Comparison of ENCODE assay signal across 14 cellular contexts in the genomic region with DNA sequence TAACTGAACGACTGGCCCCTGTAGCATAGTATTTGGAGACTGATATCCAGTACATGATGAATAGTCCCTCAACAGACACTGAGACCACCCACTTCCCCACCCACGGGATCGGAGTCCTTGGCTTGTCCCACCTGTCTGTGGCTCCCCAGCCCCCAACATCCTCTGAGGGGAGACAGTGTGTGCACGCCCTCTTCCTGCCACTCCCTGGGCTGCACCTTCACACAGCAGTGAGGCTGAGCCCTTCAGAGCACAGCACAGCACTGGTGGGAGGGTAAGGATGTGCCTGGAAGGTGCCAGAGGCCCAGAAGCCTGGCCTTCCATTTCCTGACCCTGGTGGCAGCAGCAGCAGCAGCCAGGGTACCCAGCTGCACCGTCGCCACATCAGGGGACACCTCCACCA. TPM values are rescaled to one million over a fixed set of nuclear protein-coding genes. Genes with fewer than 3 reads are reported as not detected.
DNase-seq lines count a peak whose midpoint lies in the region; ATAC-seq, FAIRE-seq and TF ChIP-seq lines count a peak whose summit lies in the region.
"Had no signal": no experiment of that assay in that cellular context is flagged by ENCODE, and none has a peak within 500 bp of the region (broad histone marks: within the 10 kb centered on the region; RNA-seq: fewer than 3 reads in every experiment).

No MANE protein-coding gene starts in this region.

- POLR2A ChIA-PET in activated CD8-positive, alpha-beta T cell treated with anti-CD3 and anti-CD28 coated beads for 36 hours (lab: Charles Lee), result no interaction called here

- DNase-seq in CD4-positive, CD25-positive, alpha-beta regulatory T cell, result peak in 2 of 3 donors; percentile 39 to 80
- DNase-seq in GM12891 (ENCODE audit: insufficient read length, low spot score) (no peak), head of caudate nucleus (peak in 41 of 42 donors; percentile 18 to 83 (median 62)), lower lobe of right lung (no peak), NCI-H524 (lab: John Stamatoyannopoulos, UW) (no peak), LoVo (ENCODE audit: low spot score) (no peak)
- peak; percentile 63 for DNase-seq in activated CD8-positive, alpha-beta T cell treated with anti-CD3 and anti-CD28 coated beads for 36 hours
- DNase-seq: effector CD4-positive, alpha-beta T cell; NCI-H1105; NCI-H526; SJCRH30 had no signal

- no peaks in the 10 kb centered on the region for H3K9me3 Mint-ChIP-seq in CD4-positive, CD25-positive, alpha-beta regulatory T cell
- H3K9me3 Mint-ChIP-seq in activated CD8-positive, alpha-beta T cell treated with anti-CD3 and anti-CD28 coated beads for 36 hours, result no peaks in the 10 kb centered on the region
- H3K9me3 Mint-ChIP-seq: neural progenitor cell had no signal

- CTCF ChIA-PET in activated CD8-positive, alpha-beta T cell treated with anti-CD3 and anti-CD28 coated beads for 36 hours (lab: Charles Lee), result interaction anchor here (2.0 kb wide), 1 partner anchor 139 kb away, joined by 4 read pairs; no protein-coding TSS in a partner anchor

- H3K9me3 ChIP-seq in CD4-positive, CD25-positive, alpha-beta regulatory T cell (ENCODE audit: control insufficient read depth in 2 of 2, low read length in 2 of 2), result no peaks in the 10 kb centered on the region
- H3K9me3 ChIP-seq in lower lobe of right lung, result no peaks in the 10 kb centered on the region
- H3K9me3 ChIP-seq: SJCRH30 had no signal

- H3K4me3 Mint-ChIP-seq in CD4-positive, CD25-positive, alpha-beta regulatory T cell, result no peak overlapping the region
- H3K4me3 Mint-ChIP-seq in activated CD8-positive, alpha-beta T cell treated with anti-CD3 and anti-CD28 coated beads for 36 hours, result no peak overlapping the region
- H3K4me3 Mint-ChIP-seq: neural progenitor cell had no signal

- H3K27me3 Mint-ChIP-seq in CD4-positive, CD25-positive, alpha-beta regulatory T cell, result no peaks in the 10 kb centered on the region
- H3K27me3 Mint-ChIP-seq in activated CD8-positive, alpha-beta T cell treated with anti-CD3 and anti-CD28 coated beads for 36 hours, result no peaks in the 10 kb centered on the region

- no peak for TF ChIP-seq POLR2A in GM12891 (IDR thresholded peaks at IDR 0.05; ENCODE audit: low read depth, low read length)

- FAIRE-seq in GM12891 (lab: Jason Lieb, UNC), result peak; percentile 20

- H3K4me1 Mint-ChIP-seq in CD4-positive, CD25-positive, alpha-beta regulatory T cell, result peaks cover 8 to 20% (median 11%) of the 10 kb centered on the region in 4 donors
- peaks cover 16% of the 10 kb centered on the region for H3K4me1 Mint-ChIP-seq in activated CD8-positive, alpha-beta T cell treated with anti-CD3 and anti-CD28 coated beads for 36 hours (ENCODE audit: low read depth)
- H3K4me1 Mint-ChIP-seq: neural progenitor cell had no signal

- TF ChIP-seq CTCF in activated CD8-positive, alpha-beta T cell treated with anti-CD3 and anti-CD28 coated beads for 36 hours (IDR thresholded peaks at IDR 0.05), result peak; percentile 36
- no peak for TF ChIP-seq CTCF in lower lobe of right lung (IDR thresholded peaks at IDR 0.05)

- ATAC-seq in CD4-positive, CD25-positive, alpha-beta regulatory T cell (ENCODE audit: low read depth in 2 of 2), result peak; percentile 85 to 88
- ATAC-seq in activated CD8-positive, alpha-beta T cell treated with anti-CD3 and anti-CD28 coated beads for 36 hours, result peak; percentile 91
- ATAC-seq in lower lobe of right lung, result no peak
- ATAC-seq in GM21825 (IDR thresholded peaks at IDR 0.05; ENCODE audit: unreplicated experiment), result no peak

- H3K27ac Mint-ChIP-seq in CD4-positive, CD25-positive, alpha-beta regulatory T cell, result peak overlapping the region; percentile 40 to 82 (median 75)
- H3K27ac Mint-ChIP-seq in activated CD8-positive, alpha-beta T cell treated with anti-CD3 and anti-CD28 coated beads for 36 hours, result peak overlapping the region; percentile 67
- H3K27ac Mint-ChIP-seq: neural progenitor cell had no signal

- H3K36me3 Mint-ChIP-seq in CD4-positive, CD25-positive, alpha-beta regulatory T cell, result peaks cover 16% of the 10 kb centered on the region
- H3K36me3 Mint-ChIP-seq in activated CD8-positive, alpha-beta T cell treated with anti-CD3 and anti-CD28 coated beads for 36 hours (ENCODE audit: low read depth), result peaks cover 44% of the 10 kb centered on the region

- H3K27me3 ChIP-seq in CD4-positive, CD25-positive, alpha-beta regulatory T cell (ENCODE audit: control insufficient read depth, insufficient read depth, low read length), result no peaks in the 10 kb centered on the region
- H3K27me3 ChIP-seq in lower lobe of right lung (ENCODE audit: low read depth), result no peaks in the 10 kb centered on the region
- H3K27me3 ChIP-seq: neural progenitor cell, SJCRH30 had no signal

- peak overlapping the region; percentile 7 for H3K27ac ChIP-seq in CD4-positive, CD25-positive, alpha-beta regulatory T cell (ENCODE audit: insufficient read depth, low read length, poor library complexity, severe bottlenecking)
- H3K27ac ChIP-seq in lower lobe of right lung, result no peak overlapping the region
- H3K27ac ChIP-seq: neural progenitor cell, SJCRH30, VCaP had no signal

- intact Hi-C loops in activated CD8-positive, alpha-beta T cell treated with anti-CD3 and anti-CD28 coated beads for 36 hours (cut with micrococcal nuclease), result no loop called here
- intact Hi-C loops in head of caudate nucleus (cut with DNase I), result no loop called here
- intact Hi-C loops in lower lobe of right lung (cut with DNase I), result no loop called here

- H3K4me3 ChIP-seq in CD4-positive, CD25-positive, alpha-beta regulatory T cell (ENCODE audit: low read depth, low read length), result no peak overlapping the region
- H3K4me3 ChIP-seq in lower lobe of right lung, result no peak overlapping the region
- H3K4me3 ChIP-seq: neural progenitor cell, SJCRH30 had no signal

- H3K36me3 ChIP-seq in CD4-positive, CD25-positive, alpha-beta regulatory T cell (ENCODE audit: control insufficient read depth, insufficient read depth, low read length), result peaks cover 25% of the 10 kb centered on the region
- peaks cover 72% of the 10 kb centered on the region for H3K36me3 ChIP-seq in lower lobe of right lung
- H3K36me3 ChIP-seq: neural progenitor cell had no signal

- peaks cover 9% of the 10 kb centered on the region for H3K4me1 ChIP-seq in CD4-positive, CD25-positive, alpha-beta regulatory T cell (ENCODE audit: control insufficient read depth, insufficient read depth, low read length, poor library complexity, severe bottlenecking)
- no peaks in the 10 kb centered on the region for H3K4me1 ChIP-seq in lower lobe of right lung
- H3K4me1 ChIP-seq: neural progenitor cell, SJCRH30 had no signal

TF ChIP-seq in GM12891, 5 proteins besides CTCF, POLR2A, EP300 and RAD21:
- no peak for TF ChIP-seq SPI1 (IDR thresholded peaks at IDR 0.05; ENCODE audit: low read depth, low read length)
- TF ChIP-seq PAX5 (IDR thresholded peaks at IDR 0.05; ENCODE audit: insufficient read depth, low read length, severe bottlenecking), result no peak
- TF ChIP-seq POU2F2 (IDR thresholded peaks at IDR 0.05; ENCODE audit: low read depth, low read length), result no peak
- TF ChIP-seq TAF1 (IDR thresholded peaks at IDR 0.05; ENCODE audit: low read depth, low read length), result no peak
- TF ChIP-seq POLR2AphosphoS5 (IDR thresholded peaks at IDR 0.05; ENCODE audit: low read depth, low read length), result no peak

RNA-seq across cellular contexts. Expression of gene DNASE1, which starts 11.0 kb away (rescaled TPM):
- total RNA-seq in CD4-positive, CD25-positive, alpha-beta regulatory T cell, result 41.9 TPM
- 1 to 10 TPM; 1.6 to 4.0 (median 3.6) TPM for polyA plus RNA-seq in CD4-positive, CD25-positive, alpha-beta regulatory T cell
- polyA plus RNA-seq in GM12891 (2012; ENCODE audit: low read depth, missing spikeins), result 7.0 TPM
- 10 to 100 TPM; 11.8 to 12.1 TPM for total RNA-seq in activated CD8-positive, alpha-beta T cell treated with anti-CD3 and anti-CD28 coated beads for 36 hours
- 14.3 TPM for total RNA-seq in lower lobe of right lung

RNA-seq across cellular contexts. Expression of gene TRAP1, which starts 51.8 kb away (rescaled TPM):
- 65.0 TPM for total RNA-seq in CD4-positive, CD25-positive, alpha-beta regulatory T cell
- polyA plus RNA-seq in CD4-positive, CD25-positive, alpha-beta regulatory T cell, result 10 to 100 TPM; 38.7 to 59.5 (median 44.4) TPM
- polyA plus RNA-seq in GM12891 (2012; ENCODE audit: low read depth, missing spikeins), result 153 TPM
- 100 to 1,000 TPM; 343 to 379 TPM for total RNA-seq in activated CD8-positive, alpha-beta T cell treated with anti-CD3 and anti-CD28 coated beads for 36 hours
- total RNA-seq in lower lobe of right lung, result 51.8 TPM

RNA-seq across cellular contexts. Expression of gene SLX4, which starts 54.1 kb away (rescaled TPM):
- total RNA-seq in CD4-positive, CD25-positive, alpha-beta regulatory T cell, result 5.4 TPM
- under 1 TPM; 0.24 to 0.83 (median 0.42) TPM for polyA plus RNA-seq in CD4-positive, CD25-positive, alpha-beta regulatory T cell
- polyA plus RNA-seq in GM12891 (2012; ENCODE audit: low read depth, missing spikeins), result 4.1 TPM
- total RNA-seq in activated CD8-positive, alpha-beta T cell treated with anti-CD3 and anti-CD28 coated beads for 36 hours, result 10 to 100 TPM in 1 of 2 experiments, 1 to 10 TPM in 1; 9.8 to 10.1 TPM
- 5.7 TPM for total RNA-seq in lower lobe of right lung

Comparison
In these comparisons a context has a peak if more than half of its experiments do, and no peak if none do; other contexts are left out.
1. ATAC-seq: peak in CD4-positive, CD25-positive, alpha-beta regulatory T cell (2 of 2) and activated CD8-positive, alpha-beta T cell treated with anti-CD3 and anti-CD28 coated beads for 36 hours (single experiment); none in lower lobe of right lung (0 of 2) and GM21825 (single experiment).
2. DNase-seq: peak in CD4-positive, CD25-positive, alpha-beta regulatory T cell (2 of 3), activated CD8-positive, alpha-beta T cell treated with anti-CD3 and anti-CD28 coated beads for 36 hours (single experiment) and head of caudate nucleus (41 of 42); none in GM12891 (single experiment), lower lobe of right lung (single experiment), NCI-H524 (0 of 2) and LoVo (single experiment).